ENCODE assay signal across 1 cellular context in genomic region chr4:39637572-39638357, GRCh38.
TF ChIP-seq lines count a peak whose summit lies in the region.

No MANE protein-coding gene starts in this region.

TF ChIP-seq in GM12878, 131 proteins besides CTCF, POLR2A, EP300 and RAD21 (continued from another document):
- 0 out of 2 replicates have a peak, but pooled peaks have one; percentile 7 for TF ChIP-seq CREM (IDR thresholded peaks at IDR 0.05; ENCODE audit: low read depth)
- TF ChIP-seq CHD1 (IDR thresholded peaks at IDR 0.05; ENCODE audit: low read depth, low read length): peak; percentile 25; the same call in 1 of the 2 replicates
- TF ChIP-seq BHLHE40 (IDR thresholded peaks at IDR 0.05; ENCODE audit: borderline replicate concordance in 1 of 2, low read depth in 2 of 2, low read length in 1 of 2): peak in 1 of 2 experiments; percentile 15; a peak in 1 of 4 replicates
- TF ChIP-seq YY1 (IDR thresholded peaks at IDR 0.05; ENCODE audit: low read depth, low read length): 0 out of 2 replicates have a peak, but pooled peaks have one; percentile 4
- peak in 1 of 2 experiments; percentile 21; a peak in 2 of 4 replicates for TF ChIP-seq IKZF2 (IDR thresholded peaks at IDR 0.05)
